ENCODE assay signal across 11 cellular contexts in the genomic region with DNA sequence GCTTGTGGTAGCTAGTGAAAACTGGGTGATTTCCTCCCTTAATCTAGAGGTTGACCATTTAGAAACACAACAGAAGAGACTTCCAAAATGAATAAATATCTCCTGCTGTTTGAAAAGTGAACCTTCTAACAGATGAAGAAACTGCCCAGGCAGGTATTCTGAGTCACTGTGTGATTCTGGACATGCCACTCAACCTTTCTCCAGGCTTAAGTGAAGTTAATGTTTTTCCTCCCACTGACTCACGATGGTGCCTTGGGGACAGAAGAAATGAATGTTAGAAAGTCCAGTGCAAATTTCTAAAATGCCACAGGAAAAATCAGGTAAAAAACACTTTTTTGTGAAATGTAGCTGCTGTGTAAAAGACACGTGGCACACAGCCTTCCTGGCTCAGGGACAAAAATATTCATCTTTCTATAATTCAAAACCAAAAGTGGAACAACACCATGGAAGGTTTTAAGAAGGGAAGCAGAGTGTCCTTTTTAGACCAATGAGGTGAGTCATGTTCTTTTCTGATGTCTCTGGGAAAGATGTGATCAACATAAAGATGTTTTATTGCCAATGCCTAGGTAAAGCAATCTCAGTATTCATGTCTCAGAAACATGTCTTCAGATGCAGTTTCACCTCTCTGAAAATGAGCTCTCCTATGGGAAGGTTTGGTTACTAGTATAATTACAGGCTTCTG. TPM values are rescaled to one million over a fixed set of nuclear protein-coding genes. Genes with fewer than 3 reads are reported as not detected.
DNase-seq lines count a peak whose midpoint lies in the region; TF ChIP-seq lines count a peak whose summit lies in the region.
"Had no signal": no experiment of that assay in that cellular context is flagged by ENCODE, and none has a peak within 500 bp of the region (broad histone marks: within the 10 kb centered on the region; RNA-seq: fewer than 3 reads in every experiment).

No MANE protein-coding gene starts in this region.

- H3K9me3 Mint-ChIP-seq in activated naive CD4-positive, alpha-beta T cell treated with anti-CD3 and anti-CD28 coated beads, Interleukin-2, amount 50 U/mL, for 24 hours, result no peaks in the 10 kb centered on the region
- H3K9me3 Mint-ChIP-seq in activated naive CD4-positive, alpha-beta T cell treated with anti-CD3 and anti-CD28 coated beads for 36 hours, result no peaks in the 10 kb centered on the region
- no peaks in the 10 kb centered on the region for H3K9me3 Mint-ChIP-seq in immature natural killer cell

- no peaks in the 10 kb centered on the region for H3K36me3 ChIP-seq in uterus

- intact Hi-C loops in activated naive CD4-positive, alpha-beta T cell treated with anti-CD3 and anti-CD28 coated beads for 36 hours (cut with micrococcal nuclease), result loop anchor here (1.0 kb wide), 1 partner anchor 285 kb away; no protein-coding TSS in a partner anchor
- intact Hi-C loops in uterus (cut with DNase I; ENCODE audit: low total_unique reads), result no loop called here

- no peaks in the 10 kb centered on the region for H3K9me3 ChIP-seq in uterus

- no peaks in the 10 kb centered on the region for H3K36me3 Mint-ChIP-seq in activated naive CD4-positive, alpha-beta T cell treated with anti-CD3 and anti-CD28 coated beads, Interleukin-2, amount 50 U/mL, for 24 hours
- no peaks in the 10 kb centered on the region for H3K36me3 Mint-ChIP-seq in activated naive CD4-positive, alpha-beta T cell treated with anti-CD3 and anti-CD28 coated beads for 36 hours (ENCODE audit: low read depth)
- H3K36me3 Mint-ChIP-seq in immature natural killer cell, result no peaks in the 10 kb centered on the region

- TF ChIP-seq POLR2A in uterus (IDR thresholded peaks at IDR 0.05), result no peak

- peak overlapping the region; percentile 81 to 88 for H3K27ac ChIP-seq in uterus

- no peaks in the 10 kb centered on the region for H3K27me3 ChIP-seq in uterus

- no peak for DNase-seq in activated naive CD4-positive, alpha-beta T cell treated with anti-CD3 and anti-CD28 coated beads for 36 hours
- DNase-seq in LoVo (ENCODE audit: low spot score) (peak; percentile 57), epithelial cell of esophagus (ENCODE audit: low read depth) (peak; percentile 92), uterus (no peak), immature natural killer cell (no peak), mucosa of gallbladder (ENCODE audit: low spot score) (no peak), midbrain (lab: John Stamatoyannopoulos, UW) (no peak)
- DNase-seq: left cardiac atrium had no signal

- H3K27me3 Mint-ChIP-seq in activated naive CD4-positive, alpha-beta T cell treated with anti-CD3 and anti-CD28 coated beads, Interleukin-2, amount 50 U/mL, for 24 hours, result no peaks in the 10 kb centered on the region
- no peaks in the 10 kb centered on the region for H3K27me3 Mint-ChIP-seq in activated naive CD4-positive, alpha-beta T cell treated with anti-CD3 and anti-CD28 coated beads for 36 hours (ENCODE audit: low read depth)
- H3K27me3 Mint-ChIP-seq in immature natural killer cell (ENCODE audit: low read depth in 3 of 3), result peaks cover 0 to 4% (median 0%) of the 10 kb centered on the region in 3 donors

- peak overlapping the region; percentile 97 for H3K27ac Mint-ChIP-seq in activated naive CD4-positive, alpha-beta T cell treated with anti-CD3 and anti-CD28 coated beads, Interleukin-2, amount 50 U/mL, for 24 hours
- no peak overlapping the region for H3K27ac Mint-ChIP-seq in activated naive CD4-positive, alpha-beta T cell treated with anti-CD3 and anti-CD28 coated beads for 36 hours
- H3K27ac Mint-ChIP-seq in immature natural killer cell, result no peak overlapping the region

- CTCF ChIA-PET in activated naive CD4-positive, alpha-beta T cell treated with anti-CD3 and anti-CD28 coated beads for 36 hours (lab: Charles Lee), result interaction anchor here (1.8 kb wide), 1 partner anchor 31 kb away, joined by 5 read pairs; no protein-coding TSS in a partner anchor

- H3K4me1 ChIP-seq in uterus, result peaks cover 0 to 4% of the 10 kb centered on the region in 2 donors

- TF ChIP-seq CTCF in epithelial cell of esophagus (IDR thresholded peaks at IDR 0.05; ENCODE audit: insufficient read depth, low read depth, low read length, missing control alignments) (no peak), uterus (IDR thresholded peaks at IDR 0.05) (no peak)

- H3K4me3 Mint-ChIP-seq in activated naive CD4-positive, alpha-beta T cell treated with anti-CD3 and anti-CD28 coated beads, Interleukin-2, amount 50 U/mL, for 24 hours, result peak overlapping the region; percentile 82
- H3K4me3 Mint-ChIP-seq in activated naive CD4-positive, alpha-beta T cell treated with anti-CD3 and anti-CD28 coated beads for 36 hours, result no peak overlapping the region
- no peak overlapping the region for H3K4me3 Mint-ChIP-seq in immature natural killer cell

- no peak overlapping the region for H3K4me3 ChIP-seq in epithelial cell of esophagus (ENCODE audit: low read length)
- no peak overlapping the region for H3K4me3 ChIP-seq in uterus

- H3K4me1 Mint-ChIP-seq in activated naive CD4-positive, alpha-beta T cell treated with anti-CD3 and anti-CD28 coated beads, Interleukin-2, amount 50 U/mL, for 24 hours, result peaks cover 28% of the 10 kb centered on the region
- H3K4me1 Mint-ChIP-seq in activated naive CD4-positive, alpha-beta T cell treated with anti-CD3 and anti-CD28 coated beads for 36 hours (ENCODE audit: low read depth), result peaks cover 29% of the 10 kb centered on the region
- no peaks in the 10 kb centered on the region for H3K4me1 Mint-ChIP-seq in immature natural killer cell

RNA-seq across cellular contexts. Expression of gene UBE2L5, which starts 9.1 kb away (rescaled TPM):
- not detected for total RNA-seq in activated naive CD4-positive, alpha-beta T cell treated with anti-CD3 and anti-CD28 coated beads for 36 hours
- total RNA-seq in uterus (1 to 10 TPM in 1 of 4 donors, under 1 TPM in 1, not detected in 2; 0.21 to 2.8 TPM), mucosa of gallbladder (not detected)
- polyA plus RNA-seq in immature natural killer cell, result not detected
- total RNA-seq: left cardiac atrium, osteocyte had no signal
- polyA plus RNA-seq: BJ had no signal

RNA-seq across cellular contexts. Expression of gene HMGB1, which starts 34.3 kb away (rescaled TPM):
- 100 to 1,000 TPM; 686 to 722 TPM for total RNA-seq in activated naive CD4-positive, alpha-beta T cell treated with anti-CD3 and anti-CD28 coated beads for 36 hours
- total RNA-seq in uterus (100 to 1,000 TPM; 223 to 629 (median 402) TPM), mucosa of gallbladder (205 TPM)
- polyA plus RNA-seq in immature natural killer cell, result 100 to 1,000 TPM; 629 to 859 (median 662) TPM

Comparison
In these comparisons a context has a peak if more than half of its experiments do, and no peak if none do; other contexts are left out.
1. DNase-seq: peak in LoVo (single experiment) and epithelial cell of esophagus (single experiment); none in activated naive CD4-positive, alpha-beta T cell treated with anti-CD3 and anti-CD28 coated beads for 36 hours (single experiment), uterus (0 of 2), immature natural killer cell (0 of 3), mucosa of gallbladder (single experiment) and midbrain (single experiment).